In the genomic region with DNA sequence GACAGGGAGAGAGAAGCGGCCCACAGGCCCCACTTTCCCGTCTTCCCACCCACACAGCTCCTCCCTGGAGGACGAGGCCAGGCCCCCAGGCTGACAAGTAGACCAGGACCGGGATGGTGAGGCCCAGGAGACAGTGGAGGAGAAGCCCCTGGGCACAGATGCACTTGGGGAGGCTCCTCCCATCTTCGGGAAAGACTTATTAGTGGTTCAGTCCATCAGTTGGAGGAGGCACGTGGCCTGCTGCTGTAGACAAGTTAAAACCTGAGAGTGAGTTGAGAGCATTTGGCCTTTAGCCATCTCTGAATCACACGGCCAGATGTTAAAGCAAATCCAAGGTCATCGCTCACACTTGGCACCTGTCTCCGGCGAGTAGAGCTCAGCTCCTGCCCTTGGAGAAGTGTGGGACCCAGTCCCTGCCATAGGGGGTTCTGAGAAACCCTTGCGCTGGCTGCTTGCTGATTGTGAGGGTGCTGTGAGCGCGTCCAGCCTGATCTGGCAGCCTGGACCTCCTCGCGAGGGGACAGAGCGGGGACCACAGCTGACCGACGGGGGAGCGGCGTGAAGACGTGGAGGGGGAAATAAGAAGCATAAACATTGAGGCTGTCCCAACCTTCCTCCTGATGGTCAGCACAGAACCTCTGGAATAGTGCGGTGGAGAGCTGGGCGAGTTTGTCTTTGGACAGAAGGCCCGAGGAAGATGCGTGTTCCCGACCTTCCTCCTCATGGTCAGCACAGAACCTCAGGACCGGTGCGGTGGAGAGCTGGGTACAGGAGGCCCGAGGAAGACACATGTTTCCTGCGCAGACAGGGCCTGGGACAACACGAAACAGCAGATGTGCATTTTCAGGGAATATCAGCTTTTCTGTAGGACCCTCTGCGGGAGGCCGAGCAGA, we compare ENCODE assay signal across 10 cellular contexts.
DNase-seq lines count a peak whose midpoint lies in the region; ATAC-seq, FAIRE-seq and TF ChIP-seq lines count a peak whose summit lies in the region.
"Had no signal": no experiment of that assay in that cellular context is flagged by ENCODE, and none has a peak within 500 bp of the region (broad histone marks: within the 10 kb centered on the region; RNA-seq: fewer than 3 reads in every experiment).

No MANE protein-coding gene starts in this region.

- DNase-seq in activated CD8-positive, alpha-beta memory T cell treated with anti-CD3 and anti-CD28 coated beads, Interleukin-2, amount 50 U/mL, for 48 hours: peak; percentile 33
- DNase-seq in activated CD8-positive, alpha-beta memory T cell treated with anti-CD3 and anti-CD28 coated beads for 24 hours: no peak
- DNase-seq in NCI-H82 treated with DMSO at 0.1 percent for 48 hours (lab: John Stamatoyannopoulos, UW; ENCODE audit: unreplicated experiment): peak; percentile 30
- peak; percentile 34 for DNase-seq in fibroblast of pulmonary artery (ENCODE audit: low read depth)
- peak; percentile 13 to 56 for DNase-seq in tibial artery
- DNase-seq in urothelium cell line (ENCODE audit: low spot score): no peak

- intact Hi-C loops in tibial artery (cut with DNase I; ENCODE audit: low total_unique reads): no loop called here

- no peak overlapping the region for H3K4me3 ChIP-seq in fibroblast of pulmonary artery (replicated peaks; ENCODE audit: low read depth, low read length)
- no peak overlapping the region for H3K4me3 ChIP-seq in tibial artery
- H3K4me3 ChIP-seq: uterus had no signal

- peaks cover 0 to 5% of the 10 kb centered on the region in 2 donors for H3K27me3 ChIP-seq in tibial artery
- H3K27me3 ChIP-seq: uterus had no signal

- H3K9me3 ChIP-seq in tibial artery: no peaks in the 10 kb centered on the region
- H3K9me3 ChIP-seq: uterus had no signal

- TF ChIP-seq CTCF in fibroblast of pulmonary artery (IDR thresholded peaks at IDR 0.05; ENCODE audit: low read length, missing control alignments) (no peak), tibial artery (IDR thresholded peaks at IDR 0.05) (no peak)

- H3K27ac ChIP-seq in tibial artery: no peak overlapping the region
- H3K27ac ChIP-seq: uterus had no signal

- no peaks in the 10 kb centered on the region for H3K36me3 ChIP-seq in tibial artery
- H3K36me3 ChIP-seq: uterus had no signal

- H3K4me1 ChIP-seq in tibial artery: no peaks in the 10 kb centered on the region
- H3K4me1 ChIP-seq: uterus had no signal

- FAIRE-seq in urothelium cell line (lab: Jason Lieb, UNC): no peak
- FAIRE-seq: TTC549 had no signal

- ATAC-seq in HG02571 (IDR thresholded peaks at IDR 0.05; ENCODE audit: unreplicated experiment): no peak
- ATAC-seq in GM21423 (IDR thresholded peaks at IDR 0.05; ENCODE audit: unreplicated experiment): no peak

Comparison
In these comparisons a context has a peak if more than half of its experiments do, and no peak if none do; other contexts are left out.
1. DNase-seq: peak in activated CD8-positive, alpha-beta memory T cell treated with anti-CD3 and anti-CD28 coated beads, Interleukin-2, amount 50 U/mL, for 48 hours (single experiment), NCI-H82 treated with DMSO at 0.1 percent for 48 hours (single experiment), fibroblast of pulmonary artery (single experiment) and tibial artery (2 of 2); none in activated CD8-positive, alpha-beta memory T cell treated with anti-CD3 and anti-CD28 coated beads for 24 hours (single experiment) and urothelium cell line (single experiment).